1 cellular context compared by ENCODE assay signal in the genomic region with DNA sequence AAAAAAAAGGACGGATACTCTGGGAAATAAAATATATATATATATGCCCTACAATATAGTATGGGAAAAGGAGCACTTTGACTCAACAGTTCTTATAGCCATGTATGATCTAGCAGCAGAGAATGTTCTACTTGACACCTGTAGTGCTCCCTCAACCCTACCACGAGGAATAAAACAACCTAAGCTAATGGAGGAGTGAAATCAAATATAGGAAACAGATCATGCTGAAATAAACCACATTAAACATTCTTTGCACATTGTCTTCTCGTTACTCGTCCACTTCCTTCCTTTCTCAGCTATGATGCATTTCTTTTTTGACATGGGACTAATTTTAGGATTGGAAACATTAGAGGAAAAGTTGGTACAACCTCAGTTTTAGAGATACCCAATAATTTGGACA.
TF ChIP-seq lines count a peak whose summit lies in the region.

No MANE protein-coding gene starts in this region.

TF ChIP-seq in IMR-90, 13 proteins besides CTCF, POLR2A, EP300 and RAD21 (continued from another document):
- TF ChIP-seq, protein P1, sequence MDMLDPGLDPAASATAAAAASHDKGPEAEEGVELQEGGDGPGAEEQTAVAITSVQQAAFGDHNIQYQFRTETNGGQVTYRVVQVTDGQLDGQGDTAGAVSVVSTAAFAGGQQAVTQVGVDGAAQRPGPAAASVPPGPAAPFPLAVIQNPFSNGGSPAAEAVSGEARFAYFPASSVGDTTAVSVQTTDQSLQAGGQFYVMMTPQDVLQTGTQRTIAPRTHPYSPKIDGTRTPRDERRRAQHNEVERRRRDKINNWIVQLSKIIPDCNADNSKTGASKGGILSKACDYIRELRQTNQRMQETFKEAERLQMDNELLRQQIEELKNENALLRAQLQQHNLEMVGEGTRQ (IDR thresholded peaks at IDR 0.05; ENCODE audit: low read depth, low read length): no peak
- no peak for TF ChIP-seq BHLHE40 (IDR thresholded peaks at IDR 0.05; ENCODE audit: low read depth, low read length)
- no peak for TF ChIP-seq RCOR1 (IDR thresholded peaks at IDR 0.05; ENCODE audit: insufficient replicate concordance, low read length)
- no peak for TF ChIP-seq FOS (IDR thresholded peaks at IDR 0.05; ENCODE audit: low read depth, low read length)
- TF ChIP-seq MXI1 (IDR thresholded peaks at IDR 0.05; ENCODE audit: borderline replicate concordance, low read depth, low read length): no peak
